Comparison of ENCODE assay signal across 10 cellular contexts in genomic region chr17:50102164-50102991, GRCh38. TPM values are rescaled to one million over a fixed set of nuclear protein-coding genes. Genes with fewer than 3 reads are reported as not detected.
A peak's percentile ranks its signal among the peaks of the same experiment; 100 is the strongest.
DNase-seq lines count a peak whose midpoint lies in the region; ATAC-seq and TF ChIP-seq lines count a peak whose summit lies in the region.
"Had no signal": no experiment of that assay in that cellular context is flagged by ENCODE, and none has a peak within 500 bp of the region (broad histone marks: within the 10 kb centered on the region; RNA-seq: fewer than 3 reads in every experiment).

No MANE protein-coding gene starts in this region.

- intact Hi-C loops in esophagus squamous epithelium (cut with DNase I) = no loop called here

- no peak for TF ChIP-seq CTCF in esophagus squamous epithelium (IDR thresholded peaks at IDR 0.05)
- no peak for TF ChIP-seq CTCF in thoracic aorta (IDR thresholded peaks at IDR 0.05)

- H3K27ac ChIP-seq in esophagus squamous epithelium = peak overlapping the region; percentile 59 to 84 (median 70)
- peak overlapping the region; percentile 8 to 62 for H3K27ac ChIP-seq in thoracic aorta

- peaks cover 17 to 60% (median 30%) of the 10 kb centered on the region in 3 donors for H3K4me1 ChIP-seq in esophagus squamous epithelium
- peaks cover 3 to 36% of the 10 kb centered on the region in 2 donors for H3K4me1 ChIP-seq in thoracic aorta (ENCODE audit: control insufficient read depth in 1 of 2, low read depth in 2 of 2)

- 76 to 87% methylated on average over 5 to 7 of the region's 15 CpGs for WGBS in esophagus squamous epithelium, 2 donors

- DNase-seq in LoVo (ENCODE audit: low spot score) (peak; percentile 22), esophagus squamous epithelium (lab: John Stamatoyannopoulos, UW) (no peak), midbrain (lab: John Stamatoyannopoulos, UW) (peak; percentile 67), thoracic aorta (ENCODE audit: low spot score) (no peak), SHP77 (lab: John Stamatoyannopoulos, UW) (no peak), NCI-H774 (lab: John Stamatoyannopoulos, UW) (no peak), MV-4-11 (lab: John Stamatoyannopoulos, UW) (no peak)
- DNase-seq: dermis blood vessel endothelial cell, DMS 273 treated with DMSO at 0.1 percent for 48 hours had no signal

- ATAC-seq in thoracic aorta (ENCODE audit: insufficient number of reproducible peaks, low FRiP score, low read depth) (no peak), HG03457 (IDR thresholded peaks at IDR 0.05; ENCODE audit: unreplicated experiment) (no peak)

- H3K36me3 ChIP-seq in esophagus squamous epithelium = peaks cover 0 to 85% (median 6%) of the 10 kb centered on the region in 3 donors
- peaks cover 48% of the 10 kb centered on the region for H3K36me3 ChIP-seq in thoracic aorta

- H3K4me3 ChIP-seq in esophagus squamous epithelium (no peak overlapping the region), thoracic aorta (no peak overlapping the region)

- H3K9me3 ChIP-seq in esophagus squamous epithelium = no peaks in the 10 kb centered on the region
- H3K9me3 ChIP-seq in thoracic aorta = no peaks in the 10 kb centered on the region

- TF ChIP-seq POLR2A in esophagus squamous epithelium (IDR thresholded peaks at IDR 0.05) = no peak

- no peaks in the 10 kb centered on the region for H3K27me3 ChIP-seq in esophagus squamous epithelium
- H3K27me3 ChIP-seq in thoracic aorta (replicated peaks; ENCODE audit: insufficient read depth) = no peaks in the 10 kb centered on the region

RNA-seq across cellular contexts. Expression of gene PDK2, which starts 7.2 kb away (rescaled TPM):
- total RNA-seq in esophagus squamous epithelium (10 to 100 TPM in 3 of 4 donors, 1 to 10 TPM in 1; 5.2 to 20.2 (median 12.8) TPM), thoracic aorta (10 to 100 TPM; 35.5 to 74.9 TPM)

RNA-seq across cellular contexts. Expression of gene SAMD14, which starts 27.6 kb away (rescaled TPM):
- total RNA-seq in esophagus squamous epithelium (under 1 TPM in 1 of 4 donors, not detected in 3; 0.57 TPM), thoracic aorta (10 to 100 TPM in 1 of 2 donors, 1 to 10 TPM in 1; 9.7 to 11.5 TPM)

RNA-seq across cellular contexts. Expression of gene ITGA3, which starts 46.5 kb away (rescaled TPM):
- total RNA-seq in esophagus squamous epithelium (10 to 100 TPM; 44.4 to 86.3 (median 77.0) TPM), thoracic aorta (100 to 1,000 TPM; 197 to 260 TPM)

RNA-seq across cellular contexts. Expression of gene PPP1R9B, which starts 48.1 kb away (rescaled TPM):
- total RNA-seq in esophagus squamous epithelium = 10 to 100 TPM; 24.9 to 35.9 (median 28.2) TPM
- total RNA-seq in thoracic aorta = 10 to 100 TPM; 53.3 to 67.1 TPM

Comparison
In these comparisons a context has a peak if more than half of its experiments do, and no peak if none do; other contexts are left out.
1. DNase-seq: peak in LoVo (single experiment) and midbrain (single experiment); none in esophagus squamous epithelium (single experiment), thoracic aorta (single experiment), SHP77 (0 of 2), NCI-H774 (single experiment) and MV-4-11 (single experiment).
2. RNA of gene SAMD14, which starts 27.6 kb away (total RNA-seq): 9.7 to 11.5 TPM in thoracic aorta; 0.57 TPM in esophagus squamous epithelium; every median in the first group is over 4 times any median in the second.